28 cellular contexts compared by ENCODE assay signal in the genomic region with DNA sequence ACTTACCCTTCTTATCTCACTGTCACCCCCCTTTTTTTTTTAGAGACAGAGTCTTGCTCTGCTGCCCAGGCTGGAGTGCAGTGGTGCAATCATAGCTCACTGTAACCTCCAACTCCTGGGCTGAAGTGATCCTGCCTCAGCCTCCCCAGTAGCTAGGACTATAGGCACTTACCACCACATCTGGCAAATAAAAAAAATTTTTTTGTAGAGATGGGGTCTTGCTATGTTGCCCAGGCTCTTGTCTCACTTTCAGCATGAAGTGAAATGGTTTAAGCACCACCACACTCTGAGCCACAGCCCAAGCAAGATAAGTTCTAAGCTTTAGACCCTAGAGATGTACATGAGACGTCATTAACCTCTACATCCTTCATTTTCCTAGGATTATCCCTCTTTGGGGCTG.
"Had no signal": no experiment of that assay in that cellular context is flagged by ENCODE, and none has a peak within 500 bp of the region (broad histone marks: within the 10 kb centered on the region; RNA-seq: fewer than 3 reads in every experiment).

No MANE protein-coding gene starts in this region.

- H3K4me1 ChIP-seq: left lung, pancreas had no signal

- H3K4me2 ChIP-seq: smooth muscle cell had no signal

- H3K27me3 Mint-ChIP-seq: naive B cell; stimulated activated naive CD8-positive, alpha-beta T cell treated with anti-CD3 and anti-CD28 coated beads, Interleukin-15, Interleukin-2, amounts not matched to agents 100 ng/mL and 50 ng/mL, for 24 hours had no signal

- H3K4me3 ChIP-seq: esophagus squamous epithelium, heart right ventricle, left lung, mucosa of descending colon, pancreas, smooth muscle cell, thoracic aorta, vagina had no signal

- DNase-seq: cortex of kidney; effector memory CD8-positive, alpha-beta T cell; esophagus squamous epithelium; foreskin melanocyte; glutamatergic neuron; heart right ventricle; hippocampal formation; left cardiac atrium; left lung; mesenchymal stem cell; mucosa of descending colon; naive B cell; pancreas; retina; stimulated activated CD4-positive, alpha-beta T cell treated with anti-CD3 and anti-CD28 coated beads, Interleukin-12 subunit alpha, Interleukin-12 subunit beta, amount 100 ng/mL, for 4 hours; stimulated activated CD4-positive, alpha-beta T cell treated with anti-CD3 and anti-CD28 coated beads, Interleukin-1b, Interleukin-23, amount 100 ng/mL, for 48 hours; stimulated activated CD4-positive, alpha-beta T cell treated with anti-CD3 and anti-CD28 coated beads, Interleukin-4, amount 100 ng/mL, for 1 hour; stimulated activated CD8-positive, alpha-beta memory T cell treated with anti-CD3 and anti-CD28 coated beads, Interleukin-4, amount 100 ng/mL, for 48 hours; trophoblast cell had no signal

- H3K27ac ChIP-seq: esophagus squamous epithelium, heart right ventricle, left lung, neutrophil, pancreas, vagina had no signal

- H3K9me3 Mint-ChIP-seq: effector memory CD8-positive, alpha-beta T cell; mesothelial cell of epicardium; natural killer cell treated with Interleukin-12 subunit alpha and Interleukin-12 subunit beta and Interleukin-15 and Interleukin-18, amount 100 ng/mL, for 72 hours; stimulated activated naive CD8-positive, alpha-beta T cell treated with anti-CD3 and anti-CD28 coated beads, Interleukin-15, Interleukin-2, amounts not matched to agents 100 ng/mL and 50 ng/mL, for 24 hours had no signal

- H3K9me3 ChIP-seq: esophagus squamous epithelium, heart right ventricle, left lung, mucosa of descending colon, neutrophil, pancreas, thoracic aorta, vagina had no signal

- H3K4me3 Mint-ChIP-seq: effector memory CD8-positive, alpha-beta T cell; mesothelial cell of epicardium; natural killer cell treated with Interleukin-12 subunit alpha and Interleukin-12 subunit beta and Interleukin-15 and Interleukin-18, amount 100 ng/mL, for 72 hours; neural crest cell; stimulated activated naive CD8-positive, alpha-beta T cell treated with anti-CD3 and anti-CD28 coated beads, Interleukin-15, Interleukin-2, amounts not matched to agents 100 ng/mL and 50 ng/mL, for 24 hours had no signal

- H3K36me3 Mint-ChIP-seq: mesothelial cell of epicardium; naive B cell; natural killer cell treated with Interleukin-12 subunit alpha and Interleukin-12 subunit beta and Interleukin-15 and Interleukin-18, amount 100 ng/mL, for 72 hours had no signal

- H3K27me3 ChIP-seq: esophagus squamous epithelium, heart right ventricle, left lung, pancreas, vagina had no signal

- H3K27ac Mint-ChIP-seq: effector memory CD8-positive, alpha-beta T cell; mesothelial cell of epicardium; natural killer cell treated with Interleukin-12 subunit alpha and Interleukin-12 subunit beta and Interleukin-15 and Interleukin-18, amount 100 ng/mL, for 72 hours; stimulated activated naive CD8-positive, alpha-beta T cell treated with anti-CD3 and anti-CD28 coated beads, Interleukin-15, Interleukin-2, amounts not matched to agents 100 ng/mL and 50 ng/mL, for 24 hours had no signal

- ATAC-seq: effector memory CD8-positive, alpha-beta T cell; heart right ventricle; left lung; natural killer cell treated with Interleukin-12 subunit alpha and Interleukin-12 subunit beta and Interleukin-15 and Interleukin-18, amount 100 ng/mL, for 72 hours; sciatic nerve had no signal

- H3K36me3 ChIP-seq: neutrophil, pancreas, vagina had no signal
